ENCODE assay signal across 28 cellular contexts in the genomic region with DNA sequence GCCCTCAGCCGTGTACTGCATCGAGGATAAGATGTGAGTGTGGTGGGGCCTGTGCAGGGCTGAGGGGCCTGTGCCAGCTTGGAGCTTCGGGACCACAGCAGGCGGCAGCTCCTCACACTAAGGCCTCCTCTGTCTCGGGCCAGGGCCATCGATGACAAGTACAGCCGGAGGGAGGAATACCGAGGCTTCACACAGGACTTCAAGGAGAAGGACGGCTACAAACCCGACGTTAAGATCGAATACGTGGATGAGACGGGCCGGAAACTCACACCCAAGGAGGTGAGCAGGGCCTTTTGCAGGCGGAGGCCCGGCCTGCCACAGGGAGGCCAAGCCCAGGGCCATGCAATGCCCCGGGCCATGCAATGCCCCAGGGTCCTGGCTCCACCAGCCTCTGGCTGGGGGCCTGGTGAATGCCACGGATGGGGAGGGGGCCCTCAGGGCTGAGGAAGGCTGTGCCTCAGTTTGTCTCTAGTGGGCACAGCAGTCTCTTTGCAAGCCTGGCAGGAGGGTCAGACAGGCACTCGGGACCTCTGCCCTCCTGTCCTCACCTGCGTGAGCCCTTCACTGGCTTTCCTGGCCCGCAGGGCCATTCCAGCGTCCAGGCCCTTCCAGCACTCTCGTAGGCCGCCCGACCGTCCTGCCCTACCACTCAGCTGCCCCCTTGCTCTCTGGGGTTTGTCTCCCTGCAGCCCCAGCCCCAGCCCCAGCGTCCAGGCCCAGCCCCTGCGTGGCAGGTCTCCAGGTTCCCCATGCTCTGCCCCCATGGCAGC. TPM values are rescaled to one million over a fixed set of nuclear protein-coding genes. Genes with fewer than 3 reads are reported as not detected.
"Had no signal": no experiment of that assay in that cellular context is flagged by ENCODE, and none has a peak within 500 bp of the region (broad histone marks: within the 10 kb centered on the region; RNA-seq: fewer than 3 reads in every experiment).

No MANE protein-coding gene starts in this region.

- H3K36me3 ChIP-seq: breast epithelium had no signal

- DNase-seq: activated CD4-positive, alpha-beta T cell treated with anti-CD3 and anti-CD28 coated beads for 48 hours; activated CD4-positive, alpha-beta T cell treated with anti-CD3 and anti-CD28 coated beads, Interleukin-2, amount 50 U/mL, for 4 hours; activated CD4-positive, CD25-positive, alpha-beta regulatory T cell treated with anti-CD3 and anti-CD28 coated beads, Interleukin-2, amount 50 U/mL, for 72 hours; activated CD8-positive, alpha-beta T cell treated with anti-CD3 and anti-CD28 coated beads, Interleukin-2, amount 10 ng/mL, durations not matched to agents 7 days and 5 days; activated naive CD4-positive, alpha-beta T cell treated with anti-CD3 and anti-CD28 coated beads, Interleukin-2, amount 50 U/mL, for 16 hours; activated naive CD8-positive, alpha-beta T cell treated with anti-CD3 and anti-CD28 coated beads, Interleukin-2, amount 10 ng/mL, durations not matched to agents 7 days and 5 days; activated T-cell treated with anti-CD3 and anti-CD28 coated beads, Interleukin-2, amount 50 U/mL, for 72 hours; adrenal gland; anterior cingulate cortex; NCI-H1092; NCI-H1417 treated with DMSO at 0.1 percent for 48 hours; NCI-H1694; NCI-H2029; NCI-H2107; NCI-H2171 treated with DMSO at 0.1 percent for 48 hours; NCI-H345; NCI-H510A; NCI-H526 treated with DMSO at 0.1 percent for 48 hours; SIG-M5; T-helper 1 cell had no signal

- H3K27ac ChIP-seq: adrenal gland, breast epithelium, KMS-11 had no signal

- H3K9me3 ChIP-seq: adrenal gland, breast epithelium had no signal

- H3K9ac ChIP-seq: KMS-11 had no signal

- FAIRE-seq: RCC 7860 had no signal

- H3K4me1 ChIP-seq: adrenal gland, breast epithelium had no signal

- H3K4me3 ChIP-seq: adrenal gland, breast epithelium had no signal

- H3K4me2 ChIP-seq: KMS-11 had no signal

- H3K27me3 ChIP-seq: adrenal gland, breast epithelium had no signal

- ATAC-seq: activated CD8-positive, alpha-beta T cell treated with anti-CD3 and anti-CD28 coated beads, Interleukin-2, amount 10 ng/mL, durations not matched to agents 7 days and 5 days; activated T-cell treated with anti-CD3 and anti-CD28 coated beads, Interleukin-2, amount 50 U/mL, for 72 hours; WTC11 had no signal

RNA-seq across cellular contexts. Expression of a gene that starts 32.5 kb away (rescaled TPM):
- total RNA-seq: activated CD8-positive, alpha-beta T cell treated with anti-CD3 and anti-CD28 coated beads, Interleukin-2, amount 10 ng/mL, durations not matched to agents 7 days and 5 days; activated naive CD8-positive, alpha-beta T cell treated with anti-CD3 and anti-CD28 coated beads, Interleukin-2, amount 10 ng/mL, durations not matched to agents 7 days and 5 days; activated T-cell treated with anti-CD3 and anti-CD28 coated beads, Interleukin-2, amount 50 U/mL, for 72 hours; activated T-helper 2 cell treated with anti-CD3 and anti-CD28 coated beads, Interferon-gamma antibody, Interleukin-2, Interleukin-4, amounts not matched to agents 10 μg/mL and 5 μg/mL and 100 μg/mL, durations not matched to agents 14 hours and 24 hours and 36 hours; breast epithelium; MCF 10A; T-helper 2 cell treated with Interferon-gamma antibody and Interleukin-4, amounts not matched to agents 100 ng/mL and 5 ng/mL, for 36 hours had no signal
- polyA plus RNA-seq: IgD-negative memory B cell had no signal

RNA-seq across cellular contexts. Expression of a gene that starts 34.0 kb away (rescaled TPM):
- total RNA-seq: activated CD8-positive, alpha-beta T cell treated with anti-CD3 and anti-CD28 coated beads, Interleukin-2, amount 10 ng/mL, durations not matched to agents 7 days and 5 days; activated naive CD8-positive, alpha-beta T cell treated with anti-CD3 and anti-CD28 coated beads, Interleukin-2, amount 10 ng/mL, durations not matched to agents 7 days and 5 days; MCF 10A; T-helper 2 cell treated with Interferon-gamma antibody and Interleukin-4, amounts not matched to agents 100 ng/mL and 5 ng/mL, for 36 hours had no signal
- polyA plus RNA-seq: IgD-negative memory B cell had no signal
